ENCODE assay signal across 24 cellular contexts in the genomic region with DNA sequence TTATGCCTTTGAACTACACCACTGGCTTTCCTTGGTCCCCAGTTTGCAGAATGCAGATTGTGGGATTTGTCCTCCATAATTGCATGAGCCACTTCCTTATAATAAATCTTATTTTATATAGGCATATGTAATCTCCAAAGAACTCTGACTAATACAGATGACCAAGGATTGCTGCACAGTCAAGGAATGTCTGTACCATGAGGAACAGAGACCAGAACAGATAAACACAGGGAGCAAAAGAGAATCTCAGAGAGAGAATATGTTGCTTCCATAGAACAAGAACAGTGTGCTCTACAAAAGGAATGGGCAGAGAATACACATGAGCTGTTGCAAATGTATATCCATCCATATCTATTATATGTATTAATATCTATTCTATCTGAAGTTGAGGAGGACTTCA.
"Had no signal": no experiment of that assay in that cellular context is flagged by ENCODE, and none has a peak within 500 bp of the region (broad histone marks: within the 10 kb centered on the region; RNA-seq: fewer than 3 reads in every experiment).

No MANE protein-coding gene starts in this region.

- ATAC-seq: activated CD4-positive, alpha-beta T cell treated with anti-CD3 and anti-CD28 coated beads for 36 hours; activated naive CD4-positive, alpha-beta T cell treated with anti-CD3 and anti-CD28 coated beads, Interleukin-2, amount 50 U/mL, for 72 hours; activated T-helper 17 cell treated with anti-CD3 and anti-CD28 coated beads, Interleukin-2, amount 50 U/mL, for 72 hours; heart right ventricle; left lobe of liver; sciatic nerve; stimulated activated naive B cell treated with anti-CD40 and anti-IgM and Interleukin-4, amounts not matched to agents 10 μg/mL and 1 μg/mL and 100 μg/mL, for 72 hours; WTC11 had no signal

- H3K9me3 ChIP-seq: ascending aorta, colonic mucosa, uterus had no signal

- H2AFZ ChIP-seq: neural progenitor cell had no signal

- DNase-seq: activated CD4-positive, alpha-beta T cell treated with anti-CD3 and anti-CD28 coated beads for 36 hours; activated CD4-positive, alpha-beta T cell treated with anti-CD3 and anti-CD28 coated beads, Interleukin-2, amount 50 U/mL, for 4 hours; activated CD8-positive, alpha-beta memory T cell treated with anti-CD3 and anti-CD28 coated beads for 24 hours; activated CD8-positive, alpha-beta memory T cell treated with anti-CD3 and anti-CD28 coated beads, Interleukin-2, amount 50 U/mL, for 4 hours; activated T-cell treated with anti-CD3 and anti-CD28 coated beads, Interleukin-2, amount 50 U/mL, for 24 hours; colonic mucosa; esophagus squamous epithelium; heart right ventricle; naive B cell; stimulated activated CD4-positive, alpha-beta T cell treated with anti-CD3 and anti-CD28 coated beads, Interleukin-2, amount 100 ng/mL, for 48 hours; stimulated activated CD8-positive, alpha-beta memory T cell treated with anti-CD3 and anti-CD28 coated beads, Interleukin-4, amount 100 ng/mL, for 48 hours; stimulated activated naive B cell treated with anti-CD40 and anti-IgM and Interleukin-4, amounts not matched to agents 10 μg/mL and 1 μg/mL and 100 μg/mL, for 72 hours; T1000; trophoblast cell; uterus had no signal

- H3K27ac ChIP-seq: ascending aorta, colonic mucosa, esophagus squamous epithelium, heart right ventricle, neural progenitor cell, uterus had no signal

- H3K4me1 ChIP-seq: colonic mucosa had no signal

- H3K9ac ChIP-seq: neural progenitor cell had no signal

- H3K4me2 ChIP-seq: neural progenitor cell, smooth muscle cell had no signal

- H3K36me3 ChIP-seq: ascending aorta, colonic mucosa, esophagus squamous epithelium, heart right ventricle, neural progenitor cell, uterus had no signal

- H3K4me3 ChIP-seq: ascending aorta, colonic mucosa, esophagus squamous epithelium, heart right ventricle, lung, neural progenitor cell, smooth muscle cell, uterus had no signal
